ENCODE assay signal across 14 cellular contexts in genomic region chr17:60089097-60089844, GRCh38. TPM values are rescaled to one million over a fixed set of nuclear protein-coding genes. Genes with fewer than 3 reads are reported as not detected.
DNase-seq lines count a peak whose midpoint lies in the region; ATAC-seq and TF ChIP-seq lines count a peak whose summit lies in the region.
"Had no signal": no experiment of that assay in that cellular context is flagged by ENCODE, and none has a peak within 500 bp of the region (broad histone marks: within the 10 kb centered on the region; RNA-seq: fewer than 3 reads in every experiment).

No MANE protein-coding gene starts in this region.

- H3K36me3 ChIP-seq in stomach = no peaks in the 10 kb centered on the region
- H3K36me3 ChIP-seq: neural progenitor cell had no signal

- no peaks in the 10 kb centered on the region for H3K27me3 Mint-ChIP-seq in stimulated activated memory B cell treated with anti-CD40 and anti-IgM and Interleukin-4, amounts not matched to agents 10 μg/mL and 1 μg/mL and 100 μg/mL, for 72 hours

- peak; percentile 60 for ATAC-seq in HG02678 (IDR thresholded peaks at IDR 0.05; ENCODE audit: unreplicated experiment)
- peak; percentile 87 for ATAC-seq in stimulated activated memory B cell treated with anti-CD40 and anti-IgM and Interleukin-4, amounts not matched to agents 10 μg/mL and 1 μg/mL and 100 μg/mL, for 72 hours
- ATAC-seq: activated CD8-positive, alpha-beta T cell treated with anti-CD3 and anti-CD28 coated beads for 36 hours had no signal

- no peak for TF ChIP-seq EP300 in stomach (IDR thresholded peaks at IDR 0.05)

- H3K27ac Mint-ChIP-seq in stimulated activated memory B cell treated with anti-CD40 and anti-IgM and Interleukin-4, amounts not matched to agents 10 μg/mL and 1 μg/mL and 100 μg/mL, for 72 hours = peak overlapping the region; percentile 96
- H3K27ac Mint-ChIP-seq: activated CD8-positive, alpha-beta T cell treated with anti-CD3 and anti-CD28 coated beads for 36 hours; immature natural killer cell; neural progenitor cell had no signal

- peaks cover 54% of the 10 kb centered on the region for H3K4me1 Mint-ChIP-seq in stimulated activated memory B cell treated with anti-CD40 and anti-IgM and Interleukin-4, amounts not matched to agents 10 μg/mL and 1 μg/mL and 100 μg/mL, for 72 hours
- H3K4me1 Mint-ChIP-seq: immature natural killer cell had no signal

- no peak overlapping the region for H3K27ac ChIP-seq in stomach
- H3K27ac ChIP-seq: 22Rv1, epithelial cell of prostate, neural progenitor cell had no signal

- no peak for TF ChIP-seq POLR2A in stomach (IDR thresholded peaks at IDR 0.05)

- no peak for TF ChIP-seq CTCF in stomach (IDR thresholded peaks at IDR 0.05)

- H3K9me3 ChIP-seq in stomach = peaks cover 0 to 16% (median 7%) of the 10 kb centered on the region in 4 donors

- peaks cover 0 to 55% (median 11%) of the 10 kb centered on the region in 4 donors for H3K4me1 ChIP-seq in stomach

- 53 to 67% (median 58%) methylated on average over 4 of the region's 4 CpGs for WGBS in stomach, 5 donors

- peaks cover 9% of the 10 kb centered on the region for H3K36me3 Mint-ChIP-seq in stimulated activated memory B cell treated with anti-CD40 and anti-IgM and Interleukin-4, amounts not matched to agents 10 μg/mL and 1 μg/mL and 100 μg/mL, for 72 hours

- DNase-seq in NOMO-1 treated with DMSO at 0.1 percent for 48 hours (lab: John Stamatoyannopoulos, UW; ENCODE audit: unreplicated experiment) (peak; percentile 14), NOMO-1 treated with dmso at 0.1 percent for 144 hours (lab: John Stamatoyannopoulos, UW; ENCODE audit: unreplicated experiment) (no peak), MV-4-11 (lab: John Stamatoyannopoulos, UW) (peak; percentile 76), SHP77 treated with DMSO at 0.1 percent for 48 hours (lab: John Stamatoyannopoulos, UW) (no peak), stomach (no peak), glomerular visceral epithelial cell (ENCODE audit: extremely low spot score) (no peak)
- DNase-seq: activated CD8-positive, alpha-beta T cell treated with anti-CD3 and anti-CD28 coated beads for 36 hours; immature natural killer cell; substantia nigra had no signal

- no peak overlapping the region for H3K4me3 ChIP-seq in stomach
- H3K4me3 ChIP-seq: neural progenitor cell had no signal

- intact Hi-C loops in stomach (cut with DNase I; ENCODE audit: low total_unique reads) = no loop called here

- H3K4me3 Mint-ChIP-seq in stimulated activated memory B cell treated with anti-CD40 and anti-IgM and Interleukin-4, amounts not matched to agents 10 μg/mL and 1 μg/mL and 100 μg/mL, for 72 hours = peak overlapping the region; percentile 63
- H3K4me3 Mint-ChIP-seq: activated CD8-positive, alpha-beta T cell treated with anti-CD3 and anti-CD28 coated beads for 36 hours; immature natural killer cell; neural progenitor cell had no signal

- no peaks in the 10 kb centered on the region for H3K9me3 Mint-ChIP-seq in stimulated activated memory B cell treated with anti-CD40 and anti-IgM and Interleukin-4, amounts not matched to agents 10 μg/mL and 1 μg/mL and 100 μg/mL, for 72 hours

- H3K27me3 ChIP-seq in stomach = no peaks in the 10 kb centered on the region
- H3K27me3 ChIP-seq: neural progenitor cell had no signal

RNA-seq across cellular contexts. Expression of gene HEATR6, which starts 10.6 kb away (rescaled TPM):
- 10 to 100 TPM in 3 of 5 donors, 1 to 10 TPM in 2; 4.1 to 58.2 (median 11.7) TPM for total RNA-seq in stomach
- polyA plus RNA-seq in stomach = 1 to 10 TPM; 2.1 to 7.6 (median 2.7) TPM

Comparison
In these comparisons a context has a peak if more than half of its experiments do, and no peak if none do; other contexts are left out.
1. DNase-seq: peak in NOMO-1 treated with DMSO at 0.1 percent for 48 hours (single experiment) and MV-4-11 (single experiment); none in NOMO-1 treated with dmso at 0.1 percent for 144 hours (single experiment), SHP77 treated with DMSO at 0.1 percent for 48 hours (single experiment), stomach (single experiment) and glomerular visceral epithelial cell (single experiment).